19 cellular contexts compared by ENCODE assay signal in genomic region chr3:15040844-15041243, GRCh38. TPM values are rescaled to one million over a fixed set of nuclear protein-coding genes. Genes with fewer than 3 reads are reported as not detected.
DNase-seq lines count a peak whose midpoint lies in the region; ATAC-seq and TF ChIP-seq lines count a peak whose summit lies in the region.
"Had no signal": no experiment of that assay in that cellular context is flagged by ENCODE, and none has a peak within 500 bp of the region (broad histone marks: within the 10 kb centered on the region; RNA-seq: fewer than 3 reads in every experiment).

No MANE protein-coding gene starts in this region.

- no peaks in the 10 kb centered on the region for H3K27me3 Mint-ChIP-seq in activated T-cell treated with anti-CD3 and anti-CD28 coated beads, Interleukin-2, amount 50 U/mL, for 72 hours (ENCODE audit: low read depth)
- H3K27me3 Mint-ChIP-seq in activated T-helper 17 cell treated with anti-CD3 and anti-CD28 coated beads, Interleukin-2, amount 50 U/mL, for 72 hours: no peaks in the 10 kb centered on the region
- peaks cover 3% of the 10 kb centered on the region for H3K27me3 Mint-ChIP-seq in GM23338 (ENCODE audit: insufficient read depth, low read depth, poor library complexity)
- H3K27me3 Mint-ChIP-seq: brain had no signal

- no peak overlapping the region for H2AFZ ChIP-seq in GM23338

- H3K9me3 Mint-ChIP-seq in activated T-cell treated with anti-CD3 and anti-CD28 coated beads, Interleukin-2, amount 50 U/mL, for 72 hours: no peaks in the 10 kb centered on the region
- H3K9me3 Mint-ChIP-seq in activated T-helper 17 cell treated with anti-CD3 and anti-CD28 coated beads, Interleukin-2, amount 50 U/mL, for 72 hours: no peaks in the 10 kb centered on the region
- H3K9me3 Mint-ChIP-seq in stimulated activated effector memory CD8-positive, alpha-beta T cell treated with anti-CD3 and anti-CD28 coated beads, Interleukin-12 subunit alpha, Interleukin-12 subunit beta, amount 100 ng/mL, for 72 hours: no peaks in the 10 kb centered on the region
- H3K9me3 Mint-ChIP-seq in GM23338: no peaks in the 10 kb centered on the region
- H3K9me3 Mint-ChIP-seq: brain, H9 had no signal

- no peak for DNase-seq in activated T-cell treated with anti-CD3 and anti-CD28 coated beads, Interleukin-2, amount 50 U/mL, for 72 hours
- no peak for DNase-seq in activated T-cell treated with anti-CD3 and anti-CD28 coated beads for 4 hours
- peak in 1 of 2 donors; percentile 18 for DNase-seq in cardiac muscle cell (ENCODE audit: low read depth in 1 of 2, low spot score in 1 of 2)
- no peak for DNase-seq in stimulated activated effector memory CD8-positive, alpha-beta T cell treated with anti-CD3 and anti-CD28 coated beads, Interleukin-12 subunit alpha, Interleukin-12 subunit beta, amount 100 ng/mL, for 72 hours (ENCODE audit: low spot score in 2 of 2)
- DNase-seq in GM23338 (ENCODE audit: low spot score): no peak
- DNase-seq in COR-L47 (lab: John Stamatoyannopoulos, UW): no peak
- no peak for DNase-seq in KG1 (lab: John Stamatoyannopoulos, UW)
- DNase-seq: ACHN; dorsolateral prefrontal cortex; esophagus squamous epithelium; H9; head of caudate nucleus; Kasumi-1; NCI-H1417; NCI-H2171 treated with DMSO at 0.1 percent for 48 hours; NCI-H82; stimulated activated naive CD8-positive, alpha-beta T cell treated with anti-CD3 and anti-CD28 coated beads, Interleukin-15, Interleukin-2, amounts not matched to agents 100 U/mL and 50 U/mL, for 24 hours had no signal

- H4K20me1 ChIP-seq in GM23338 (replicated peaks; ENCODE audit: insufficient read depth): peaks cover 15% of the 10 kb centered on the region; the same call in 1 of the 2 replicates

- H3K27ac ChIP-seq in cardiac muscle cell: peak overlapping the region; percentile 55
- no peak overlapping the region for H3K27ac ChIP-seq in GM23338 (ENCODE audit: low read depth)
- H3K27ac ChIP-seq: esophagus squamous epithelium had no signal

- H3K79me2 ChIP-seq in GM23338 (replicated peaks; ENCODE audit: insufficient read depth): 0 out of 2 replicates have a peak, but pooled peaks cover 3% of the 10 kb centered on the region

- peak overlapping the region; percentile 55 for H3K27ac Mint-ChIP-seq in activated T-cell treated with anti-CD3 and anti-CD28 coated beads, Interleukin-2, amount 50 U/mL, for 72 hours
- peak overlapping the region; percentile 52 for H3K27ac Mint-ChIP-seq in activated T-helper 17 cell treated with anti-CD3 and anti-CD28 coated beads, Interleukin-2, amount 50 U/mL, for 72 hours
- H3K27ac Mint-ChIP-seq in stimulated activated effector memory CD8-positive, alpha-beta T cell treated with anti-CD3 and anti-CD28 coated beads, Interleukin-12 subunit alpha, Interleukin-12 subunit beta, amount 100 ng/mL, for 72 hours: peak overlapping the region; percentile 80
- H3K27ac Mint-ChIP-seq in GM23338: no peak overlapping the region

- H3K9me2 ChIP-seq in GM23338 (ENCODE audit: insufficient read depth): no peaks in the 10 kb centered on the region

- no peak for ATAC-seq in activated T-cell treated with anti-CD3 and anti-CD28 coated beads, Interleukin-2, amount 50 U/mL, for 72 hours (replicated peaks in 1 of 2)
- no peak for ATAC-seq in activated T-helper 17 cell treated with anti-CD3 and anti-CD28 coated beads, Interleukin-2, amount 50 U/mL, for 72 hours (replicated peaks)
- ATAC-seq in stimulated activated effector memory CD8-positive, alpha-beta T cell treated with anti-CD3 and anti-CD28 coated beads, Interleukin-12 subunit alpha, Interleukin-12 subunit beta, amount 100 ng/mL, for 72 hours: no peak
- ATAC-seq in GM23338: no peak
- ATAC-seq: stimulated activated naive CD8-positive, alpha-beta T cell treated with anti-CD3 and anti-CD28 coated beads, Interleukin-15, Interleukin-2, amounts not matched to agents 100 U/mL and 50 U/mL, for 24 hours had no signal

- peaks cover 13% of the 10 kb centered on the region for H3K4me1 Mint-ChIP-seq in activated T-cell treated with anti-CD3 and anti-CD28 coated beads, Interleukin-2, amount 50 U/mL, for 72 hours (ENCODE audit: low read depth)
- H3K4me1 Mint-ChIP-seq in activated T-helper 17 cell treated with anti-CD3 and anti-CD28 coated beads, Interleukin-2, amount 50 U/mL, for 72 hours: peaks cover 24% of the 10 kb centered on the region
- H3K4me1 Mint-ChIP-seq in stimulated activated effector memory CD8-positive, alpha-beta T cell treated with anti-CD3 and anti-CD28 coated beads, Interleukin-12 subunit alpha, Interleukin-12 subunit beta, amount 100 ng/mL, for 72 hours: peaks cover 11% of the 10 kb centered on the region
- no peaks in the 10 kb centered on the region for H3K4me1 Mint-ChIP-seq in GM23338
- H3K4me1 Mint-ChIP-seq: brain, H9 had no signal

- H3F3A ChIP-seq in GM23338 (replicated peaks; ENCODE audit: low read depth): 0 out of 2 replicates have a peak, but pooled peaks cover 17% of the 10 kb centered on the region

- H3K4me3 Mint-ChIP-seq in activated T-cell treated with anti-CD3 and anti-CD28 coated beads, Interleukin-2, amount 50 U/mL, for 72 hours: no peak overlapping the region
- no peak overlapping the region for H3K4me3 Mint-ChIP-seq in activated T-helper 17 cell treated with anti-CD3 and anti-CD28 coated beads, Interleukin-2, amount 50 U/mL, for 72 hours
- no peak overlapping the region for H3K4me3 Mint-ChIP-seq in stimulated activated effector memory CD8-positive, alpha-beta T cell treated with anti-CD3 and anti-CD28 coated beads, Interleukin-12 subunit alpha, Interleukin-12 subunit beta, amount 100 ng/mL, for 72 hours
- H3K4me3 Mint-ChIP-seq in GM23338: no peak overlapping the region
- H3K4me3 Mint-ChIP-seq: brain, H9 had no signal

- peaks cover 4 to 9% of the 10 kb centered on the region in 2 donors for H3K36me3 Mint-ChIP-seq in activated T-cell treated with anti-CD3 and anti-CD28 coated beads, Interleukin-2, amount 50 U/mL, for 72 hours (ENCODE audit: insufficient read depth in 2 of 2)
- peaks cover 99% of the 10 kb centered on the region for H3K36me3 Mint-ChIP-seq in activated T-helper 17 cell treated with anti-CD3 and anti-CD28 coated beads, Interleukin-2, amount 50 U/mL, for 72 hours (ENCODE audit: low read depth)
- H3K36me3 Mint-ChIP-seq in stimulated activated effector memory CD8-positive, alpha-beta T cell treated with anti-CD3 and anti-CD28 coated beads, Interleukin-12 subunit alpha, Interleukin-12 subunit beta, amount 100 ng/mL, for 72 hours: peaks cover 100% of the 10 kb centered on the region
- peaks cover 88% of the 10 kb centered on the region for H3K36me3 Mint-ChIP-seq in GM23338 (ENCODE audit: low read depth)

- no peak for TF ChIP-seq CTCF in cardiac muscle cell (IDR thresholded peaks at IDR 0.05; ENCODE audit: low read depth, low read length)
- no peak for TF ChIP-seq CTCF in GM23338 (conservative IDR thresholded peaks at IDR 0.05; ENCODE audit: low read depth in 2 of 2)

- peaks cover 66% of the 10 kb centered on the region for H3K36me3 ChIP-seq in cardiac muscle cell
- peaks cover 30% of the 10 kb centered on the region for H3K36me3 ChIP-seq in GM23338 (ENCODE audit: insufficient read depth)

- H3K27me3 ChIP-seq in cardiac muscle cell (no peaks in the 10 kb centered on the region), GM23338 (ENCODE audit: insufficient read depth) (no peaks in the 10 kb centered on the region)
- H3K27me3 ChIP-seq: dorsolateral prefrontal cortex, esophagus squamous epithelium had no signal

- H3K4me2 ChIP-seq in GM23338: no peak overlapping the region

- peaks cover 8% of the 10 kb centered on the region for H3K4me1 ChIP-seq in cardiac muscle cell (ENCODE audit: low read depth)
- H3K4me1 ChIP-seq in GM23338 (ENCODE audit: insufficient read depth): no peaks in the 10 kb centered on the region
- H3K4me1 ChIP-seq: esophagus squamous epithelium had no signal

- H3K9me3 ChIP-seq in cardiac muscle cell (ENCODE audit: low read depth): no peaks in the 10 kb centered on the region
- H3K9me3 ChIP-seq: esophagus squamous epithelium had no signal

- H3K4me3 ChIP-seq in cardiac muscle cell (no peak overlapping the region), GM23338 (no peak overlapping the region)
- H3K4me3 ChIP-seq: dorsolateral prefrontal cortex, esophagus squamous epithelium had no signal

TF ChIP-seq in GM23338, 12 proteins besides CTCF, POLR2A, EP300 and RAD21 (continues in another document):
- no peak for TF ChIP-seq JUNB (IDR thresholded peaks at IDR 0.05; ENCODE audit: unreplicated experiment)

RNA-seq across cellular contexts. Expression of gene MRPS25, which starts 24.3 kb away (rescaled TPM):
- total RNA-seq in activated T-cell treated with anti-CD3 and anti-CD28 coated beads, Interleukin-2, amount 50 U/mL, for 72 hours: 10 to 100 TPM; 40.7 to 40.9 TPM
- total RNA-seq in activated T-helper 17 cell treated with anti-CD3 and anti-CD28 coated beads, Interleukin-2, amount 50 U/mL, for 72 hours: 10 to 100 TPM; 43.7 to 80.5 TPM
- 42.1 and 47.6 TPM in 2 replicates for total RNA-seq in cardiac muscle cell
- polyA plus RNA-seq in cardiac muscle cell (96.9 and 104 TPM in 2 replicates), GM23338 (2016; fragmentation: Nextera tagmentation; extraction: Ambion mirVana) (61.1 and 75.0 TPM in 2 replicates)
- 41.0 and 47.9 TPM in 2 replicates for total RNA-seq in GM23338 (2014; rRNA removed; shearing (Covaris generic))

RNA-seq across cellular contexts. Expression of gene RBSN, which starts 58.1 kb away (rescaled TPM):
- total RNA-seq in activated T-cell treated with anti-CD3 and anti-CD28 coated beads, Interleukin-2, amount 50 U/mL, for 72 hours: 10 to 100 TPM; 13.0 to 15.4 TPM
- 10 to 100 TPM; 15.9 to 19.0 TPM for total RNA-seq in activated T-helper 17 cell treated with anti-CD3 and anti-CD28 coated beads, Interleukin-2, amount 50 U/mL, for 72 hours
- 22.9 and 32.0 TPM in 2 replicates for total RNA-seq in cardiac muscle cell
- polyA plus RNA-seq in cardiac muscle cell: 22.6 and 33.1 TPM in 2 replicates
- 26.5 and 33.2 TPM in 2 replicates for total RNA-seq in GM23338 (2014; rRNA removed; shearing (Covaris generic))
- 10.6 and 10.8 TPM in 2 replicates for polyA plus RNA-seq in GM23338 (2016; fragmentation: Nextera tagmentation; extraction: Ambion mirVana)
